In genomic region chr9:135220601-135221575, GRCh38 we compare ENCODE assay signal across 14 cellular contexts.
DNase-seq lines count a peak whose midpoint lies in the region; FAIRE-seq and TF ChIP-seq lines count a peak whose summit lies in the region.
"Had no signal": no experiment of that assay in that cellular context is flagged by ENCODE, and none has a peak within 500 bp of the region (broad histone marks: within the 10 kb centered on the region; RNA-seq: fewer than 3 reads in every experiment).

No MANE protein-coding gene starts in this region.

- H3K4me1 ChIP-seq in BLaER1 treated with 17β-estradiol and CSF1 and Interleukin-3, amounts not matched to agents 10 nM and 100 nM, result peaks cover 21 to 100% (median 82%) of the 10 kb centered on the region in 10 experiments
- 0 out of 2 replicates have a peak, but pooled peaks cover 5% of the 10 kb centered on the region for H3K4me1 ChIP-seq in HEK293 (ENCODE audit: control insufficient read depth, insufficient read depth, low read length)
- peaks cover 18 to 48% (median 38%) of the 10 kb centered on the region in 4 experiments for H3K4me1 ChIP-seq in H1 (replicated peaks in 1 of 4; ENCODE audit: control insufficient read depth in 3 of 4, insufficient read depth in 4 of 4, low read length in 3 of 4)
- peaks cover 0 to 16% (median 10%) of the 10 kb centered on the region in 4 donors for H3K4me1 ChIP-seq in sigmoid colon

- H3K27ac ChIP-seq in BLaER1 treated with 17β-estradiol and CSF1 and Interleukin-3, amounts not matched to agents 10 nM and 100 nM, result no peak overlapping the region
- no peak overlapping the region for H3K27ac ChIP-seq in HEK293 (ENCODE audit: extremely low read depth, low read depth, low read length)
- no peak overlapping the region for H3K27ac ChIP-seq in H1 (ENCODE audit: low read depth, low read length)
- H3K27ac ChIP-seq in sigmoid colon, result no peak overlapping the region

- no peak for TF ChIP-seq RAD21 in H1 (IDR thresholded peaks at IDR 0.05 in 1 of 2, conservative IDR thresholded peaks at IDR 0.05 in 1 of 2; ENCODE audit: low read depth in 2 of 2, low read length in 2 of 2)

- TF ChIP-seq CTCF in HEK293 (tag by site-specific recombination; IDR thresholded peaks at IDR 0.05) (no peak), H1 (IDR thresholded peaks at IDR 0.05; ENCODE audit: control extremely low read depth in 1 of 3, insufficient read depth in 1 of 3, low read depth in 1 of 3, low read length in 3 of 3) (no peak), sigmoid colon (IDR thresholded peaks at IDR 0.05) (no peak), D721Med (IDR thresholded peaks at IDR 0.05; ENCODE audit: insufficient read depth, missing control alignments) (no peak)

- H3K23ac ChIP-seq in H1 (ENCODE audit: insufficient read length), result no peak overlapping the region

- H4K91ac ChIP-seq in H1 (replicated peaks; ENCODE audit: insufficient read length, low read length), result peak overlapping the region; percentile 93

- H2BK120ac ChIP-seq in H1 (replicated peaks; ENCODE audit: low read depth, low read length), result peak overlapping the region; percentile 41

- no peaks in the 10 kb centered on the region for H3K79me2 ChIP-seq in H1 (ENCODE audit: control insufficient read depth in 1 of 2, insufficient read depth in 2 of 2, low read length in 2 of 2)

- no peak overlapping the region for H3K4me3 ChIP-seq in BLaER1 treated with 17β-estradiol and CSF1 and Interleukin-3, amounts not matched to agents 10 nM and 100 nM
- no peak overlapping the region for H3K4me3 ChIP-seq in HEK293 (ENCODE audit: low read depth, low read length)
- H3K4me3 ChIP-seq in H1 (ENCODE audit: extremely low read depth in 1 of 4, insufficient read depth in 2 of 4, low read depth in 3 of 4, low read length in 4 of 4), result no peak overlapping the region
- no peak overlapping the region for H3K4me3 ChIP-seq in sigmoid colon

- 89% methylated on average over 28 of the region's 28 CpGs; no CpG with 5 or more reads in 1 of the 2 experiments for WGBS in H1 (ENCODE audit: extremely low coverage in 1 of 2, insufficient coverage in 1 of 2, insufficient read length in 1 of 2, insufficient replicate concordance in 2 of 2, low coverage in 1 of 2, low lambda C conversion rate in 2 of 2, missing lambda C conversion rate in 1 of 2), 2 experiments
- 72 to 87% methylated on average over 28 of the region's 28 CpGs for WGBS in sigmoid colon, 2 donors

- H2BK20ac ChIP-seq in H1 (ENCODE audit: low read length), result peak overlapping the region; percentile 90

- H3K79me1 ChIP-seq in H1 (ENCODE audit: low read depth, low read length), result no peaks in the 10 kb centered on the region

- POLR2A ChIA-PET in HEK293 (lab: Yijun Ruan, JAX) (no interaction called here), H1 (lab: Charles Lee; ENCODE audit: partially characterized antibody) (no interaction called here)

- CTCF ChIA-PET in HEK293 (lab: Yijun Ruan, JAX), result interaction anchor here (0.5 kb wide), 1 partner anchor 135 kb away, joined by 3 read pairs; no protein-coding TSS in a partner anchor
- CTCF ChIA-PET in H1 (lab: Charles Lee; ENCODE audit: partially characterized antibody), result interaction anchor here (1.1 to 2.0 kb wide), 12 partner anchors 9 to 192 kb away, joined by 3 to 9 read pairs (median 4); no protein-coding TSS in a partner anchor

- H3K18ac ChIP-seq in H1 (ENCODE audit: extremely low read depth, low read length), result no peak overlapping the region; the same call in 1 of the 2 replicates

- H3K56ac ChIP-seq in H1 (replicated peaks; ENCODE audit: insufficient read length, low read depth, low read length), result no peak overlapping the region

- H3K27me3 ChIP-seq in BLaER1 treated with 17β-estradiol and CSF1 and Interleukin-3, amounts not matched to agents 10 nM and 100 nM, result no peaks in the 10 kb centered on the region
- H3K27me3 ChIP-seq in H1 (replicated peaks in 1 of 4; ENCODE audit: control insufficient read depth in 3 of 4, extremely low read depth in 1 of 4, insufficient read depth in 3 of 4, low read length in 3 of 4) (no peaks in the 10 kb centered on the region; a peak in 1 of 7 replicates), sigmoid colon (peaks cover 12 to 84% (median 41%) of the 10 kb centered on the region in 3 donors)

- no peaks in the 10 kb centered on the region for H3K9me3 ChIP-seq in BLaER1 treated with 17β-estradiol and CSF1 and Interleukin-3, amounts not matched to agents 10 nM and 100 nM (replicated peaks in 1 of 11)
- H3K9me3 ChIP-seq in HEK293 (ENCODE audit: control insufficient read depth, insufficient read depth, low read depth, low read length) (no peaks in the 10 kb centered on the region), H1 (ENCODE audit: insufficient read depth in 2 of 2, low read depth in 1 of 2, low read length in 1 of 2) (no peaks in the 10 kb centered on the region), sigmoid colon (no peaks in the 10 kb centered on the region)

- no peak overlapping the region for H2AFZ ChIP-seq in H1 (ENCODE audit: low read length)

- H3K9ac ChIP-seq in BLaER1 treated with 17β-estradiol and CSF1 and Interleukin-3, amounts not matched to agents 10 nM and 100 nM, result no peak overlapping the region
- no peak overlapping the region for H3K9ac ChIP-seq in H1 (replicated peaks in 1 of 4; ENCODE audit: extremely low read depth in 1 of 4, low read depth in 3 of 4, low read length in 3 of 4)

- DNase-seq in H1 (ENCODE audit: low read depth in 1 of 2, low spot score in 2 of 2), result no peak
- peak; percentile 43 for DNase-seq in sigmoid colon
- DNase-seq in activated T-cell treated with anti-CD3 and anti-CD28 coated beads, Interleukin-2, amount 50 U/mL, for 48 hours, result no peak
- DNase-seq in D721Med (ENCODE audit: insufficient read length, low spot score), result no peak
- DNase-seq in NCI-H2081 (lab: John Stamatoyannopoulos, UW), result no peak
- DNase-seq: Karpas-422, NCI-H1930, NCI-H2171 treated with DMSO at 0.1 percent for 48 hours, NCI-H510A, NCI-H82, SHP77 had no signal

- peak overlapping the region; percentile 18; the same call in 1 of the 2 replicates for H2BK5ac ChIP-seq in H1 (ENCODE audit: low read depth, low read length)

- no peak overlapping the region; the same call in 1 of the 2 replicates for H4K8ac ChIP-seq in H1 (ENCODE audit: extremely low read depth, insufficient read depth, low read length)

- intact Hi-C loops in sigmoid colon (cut with DNase I), result no loop called here

- H3K23me2 ChIP-seq in H1 (ENCODE audit: low read depth, low read length), result peaks cover 4% of the 10 kb centered on the region

- H3K4me2 ChIP-seq in BLaER1 treated with 17β-estradiol and CSF1 and Interleukin-3, amounts not matched to agents 10 nM and 100 nM, result peak overlapping the region in 8 of 11 experiments; percentile 76 to 97 (median 86); a peak in 13 of 22 replicates
- H3K4me2 ChIP-seq in H1 (ENCODE audit: insufficient read depth in 1 of 2, low read depth in 2 of 2, low read length in 2 of 2), result no peak overlapping the region

- FAIRE-seq in H1 (lab: Jason Lieb, UNC), result no peak
- FAIRE-seq in D721Med (lab: Jason Lieb, UNC), result no peak
- FAIRE-seq: GM19239 had no signal

- H2BK12ac ChIP-seq in H1 (ENCODE audit: low read depth, low read length), result peak overlapping the region; percentile 96

- TF ChIP-seq EP300 in H1 (IDR thresholded peaks at IDR 0.05; ENCODE audit: borderline replicate concordance in 1 of 2, low read depth in 2 of 2, low read length in 2 of 2), result no peak
- no peak for TF ChIP-seq EP300 in sigmoid colon (IDR thresholded peaks at IDR 0.05)

- H2BK15ac ChIP-seq in H1 (ENCODE audit: low read length), result 0 out of 2 replicates have a peak overlapping the region, but pooled peaks have one; percentile 40

- H2AK5ac ChIP-seq in H1 (ENCODE audit: low read depth, low read length), result peak overlapping the region; percentile 60; the same call in 1 of the 2 replicates

- H3K36me3 ChIP-seq in BLaER1 treated with 17β-estradiol and CSF1 and Interleukin-3, amounts not matched to agents 10 nM and 100 nM, result no peaks in the 10 kb centered on the region
- no peaks in the 10 kb centered on the region for H3K36me3 ChIP-seq in HEK293 (ENCODE audit: control insufficient read depth in 2 of 2, insufficient read depth in 1 of 2, low read length in 2 of 2)
- no peaks in the 10 kb centered on the region; a peak in 1 of 8 replicates for H3K36me3 ChIP-seq in H1 (ENCODE audit: control insufficient read depth in 2 of 4, insufficient read depth in 4 of 4, low read length in 3 of 4)
- H3K36me3 ChIP-seq in sigmoid colon, result no peaks in the 10 kb centered on the region

- H3K4ac ChIP-seq in H1 (replicated peaks; ENCODE audit: insufficient read length, low read depth, low read length), result peak overlapping the region; percentile 41

- no peak overlapping the region for H4K5ac ChIP-seq in H1 (ENCODE audit: insufficient read length, low read depth, low read length)

- no peak overlapping the region for H3K14ac ChIP-seq in H1 (ENCODE audit: insufficient read length)

- no peak for TF ChIP-seq POLR2A in H1 (IDR thresholded peaks at IDR 0.05; ENCODE audit: control extremely low read depth in 1 of 2, low read depth in 2 of 2, low read length in 2 of 2)
- TF ChIP-seq POLR2A in sigmoid colon (IDR thresholded peaks at IDR 0.05), result no peak

- peaks cover 0 to 16% (median 0%) of the 10 kb centered on the region in 11 experiments; a peak in 3 of 22 replicates for H4K20me1 ChIP-seq in BLaER1 treated with 17β-estradiol and CSF1 and Interleukin-3, amounts not matched to agents 10 nM and 100 nM
- H4K20me1 ChIP-seq in H1 (replicated peaks in 1 of 2; ENCODE audit: control insufficient read depth in 1 of 2, insufficient read depth in 2 of 2, low read length in 2 of 2), result peaks cover 0 to 5% of the 10 kb centered on the region in 2 experiments

TF ChIP-seq in HEK293, 187 proteins besides CTCF, POLR2A, EP300 and RAD21:
- TF ChIP-seq ZNF214 (tag by site-specific recombination; IDR thresholded peaks at IDR 0.05; ENCODE audit: borderline replicate concordance), result no peak
- TF ChIP-seq EGR2 (tag by site-specific recombination; IDR thresholded peaks at IDR 0.05; ENCODE audit: low read depth), result peak; percentile 7; the same call in 1 of the 2 replicates
- no peak for TF ChIP-seq ZNF138 (tag by site-specific recombination; IDR thresholded peaks at IDR 0.05; ENCODE audit: borderline replicate concordance)
- TF ChIP-seq ZIC2 (tag by site-specific recombination; IDR thresholded peaks at IDR 0.05), result peak; percentile 16; the same call in 1 of the 2 replicates
- no peak for TF ChIP-seq ZNF621 (tag by site-specific recombination; IDR thresholded peaks at IDR 0.05)

TF ChIP-seq in H1, 55 proteins besides CTCF, POLR2A, EP300 and RAD21 (continues in another document):
- no peak for TF ChIP-seq SIN3A (conservative IDR thresholded peaks at IDR 0.05 in 1 of 2, IDR thresholded peaks at IDR 0.05 in 1 of 2; ENCODE audit: low read depth in 1 of 2, low read length in 2 of 2)
- TF ChIP-seq BRCA1 (IDR thresholded peaks at IDR 0.05; ENCODE audit: low read depth, low read length), result no peak
- TF ChIP-seq CHD2 (IDR thresholded peaks at IDR 0.05; ENCODE audit: low read length), result no peak
- TF ChIP-seq TCF12 (IDR thresholded peaks at IDR 0.05; ENCODE audit: low read depth, low read length), result no peak
- no peak for TF ChIP-seq CREB1 (IDR thresholded peaks at IDR 0.05)
- no peak for TF ChIP-seq CBX8 (IDR thresholded peaks at IDR 0.05; ENCODE audit: borderline replicate concordance, low read depth, low read length)

Comparison
In these comparisons a context has a peak if more than half of its experiments do, and no peak if none do; other contexts are left out.
1. H3K4me2 ChIP-seq: peak in BLaER1 treated with 17β-estradiol and CSF1 and Interleukin-3, amounts not matched to agents 10 nM and 100 nM (8 of 11); none in H1 (0 of 2).